Comparison of ENCODE assay signal across 25 cellular contexts in genomic region chr11:34924714-34925113, GRCh38. TPM values are rescaled to one million over a fixed set of nuclear protein-coding genes. Genes with fewer than 3 reads are reported as not detected.
DNase-seq lines count a peak whose midpoint lies in the region; ATAC-seq and TF ChIP-seq lines count a peak whose summit lies in the region.
"Had no signal": no experiment of that assay in that cellular context is flagged by ENCODE, and none has a peak within 500 bp of the region (broad histone marks: within the 10 kb centered on the region; RNA-seq: fewer than 3 reads in every experiment).

No MANE protein-coding gene starts in this region.

- no peak for TF ChIP-seq POLR2A in gastroesophageal sphincter (IDR thresholded peaks at IDR 0.05)
- no peak for TF ChIP-seq POLR2A in stomach (IDR thresholded peaks at IDR 0.05)

- H2AFZ ChIP-seq in PC-3 (ENCODE audit: low read length), result no peak overlapping the region

- H3F3A ChIP-seq in PC-3 (ENCODE audit: low read length, unreplicated experiment), result no peaks in the 10 kb centered on the region

- no peak overlapping the region for H3K4me2 ChIP-seq in PC-3 (ENCODE audit: low read length)

- H3K79me2 ChIP-seq in PC-3 (ENCODE audit: low read length), result peaks cover 90% of the 10 kb centered on the region

- no peaks in the 10 kb centered on the region for H3K27me3 ChIP-seq in PC-3 (ENCODE audit: low read length)
- no peaks in the 10 kb centered on the region for H3K27me3 ChIP-seq in gastroesophageal sphincter
- H3K27me3 ChIP-seq in stomach, result no peaks in the 10 kb centered on the region
- H3K27me3 ChIP-seq: BLaER1 treated with 17β-estradiol and CSF1 and Interleukin-3, amounts not matched to agents 10 nM and 100 nM; foreskin keratinocyte; SJCRH30 had no signal

- 13 to 19% methylated on average over 3 of the region's 3 CpGs for WGBS in gastroesophageal sphincter (ENCODE audit: low coverage in 1 of 2), 2 donors
- 13 to 40% (median 25%) methylated on average over 3 of the region's 3 CpGs for WGBS in stomach, 5 donors

- TF ChIP-seq EP300 in gastroesophageal sphincter (IDR thresholded peaks at IDR 0.05) (no peak), stomach (IDR thresholded peaks at IDR 0.05) (no peak)

- no peak overlapping the region for H3K9ac ChIP-seq in PC-3 (ENCODE audit: low read length)

- CTCF ChIA-PET in PC-3 (lab: Charles Lee), result interaction anchor here (0.6 to 1.1 kb wide), 5 partner anchors 440 to 493 kb away, joined by 3 to 5 read pairs (median 3); no protein-coding TSS in a partner anchor

- H3K4me3 ChIP-seq in AG10803 (ENCODE audit: low read length) (no peak overlapping the region), PC-3 (ENCODE audit: low read length) (no peak overlapping the region), gastroesophageal sphincter (no peak overlapping the region), stomach (no peak overlapping the region)
- H3K4me3 ChIP-seq: BLaER1 treated with 17β-estradiol and CSF1 and Interleukin-3, amounts not matched to agents 10 nM and 100 nM; SJCRH30 had no signal

- no peaks in the 10 kb centered on the region for H3K9me2 ChIP-seq in PC-3 (replicated peaks; ENCODE audit: low read length)

- H3K9me3 ChIP-seq in PC-3 (ENCODE audit: low read length) (no peaks in the 10 kb centered on the region), gastroesophageal sphincter (no peaks in the 10 kb centered on the region), stomach (no peaks in the 10 kb centered on the region)
- H3K9me3 ChIP-seq: BLaER1 treated with 17β-estradiol and CSF1 and Interleukin-3, amounts not matched to agents 10 nM and 100 nM; SJCRH30 had no signal

- POLR2A ChIA-PET in PC-3 (lab: Charles Lee; ENCODE audit: unreplicated experiment), result interaction anchor here (0.6 to 0.7 kb wide), 2 partner anchors 30 to 338 kb away, joined by 4 to 5 read pairs; no protein-coding TSS in a partner anchor

- H3K4me1 ChIP-seq in PC-3 (ENCODE audit: insufficient read depth, low read length) (peaks cover 12% of the 10 kb centered on the region), gastroesophageal sphincter (peaks cover 3 to 82% (median 21%) of the 10 kb centered on the region in 3 donors), stomach (peaks cover 20 to 90% (median 61%) of the 10 kb centered on the region in 4 donors)

- peak; percentile 33 for ATAC-seq in PC-3
- no peak for ATAC-seq in gastroesophageal sphincter
- ATAC-seq: effector memory CD8-positive, alpha-beta T cell; foreskin keratinocyte; HCT116; natural killer cell treated with Interleukin-12 subunit alpha and Interleukin-12 subunit beta and Interleukin-15 and Interleukin-18, amount 100 ng/mL, for 72 hours had no signal

- no peaks in the 10 kb centered on the region for H4K20me1 ChIP-seq in PC-3 (ENCODE audit: low read length)

- H3K27ac ChIP-seq in PC-3 (ENCODE audit: low read length), result no peak overlapping the region
- H3K27ac ChIP-seq in gastroesophageal sphincter, result peak overlapping the region in 3 of 4 donors; percentile 9 to 53 (median 30)
- peak overlapping the region in 3 of 5 donors; percentile 6 to 53 (median 53) for H3K27ac ChIP-seq in stomach
- H3K27ac ChIP-seq: foreskin keratinocyte, SJCRH30 had no signal

- BruUV-seq in PC-3 (replicated peaks; lab: Mats Ljungman, UMichigan), result no TSS peak

- H3K36me3 ChIP-seq in PC-3 (ENCODE audit: low read depth, low read length) (no peaks in the 10 kb centered on the region; the same call in 1 of the 2 replicates), gastroesophageal sphincter (no peaks in the 10 kb centered on the region), stomach (peaks cover 0 to 7% (median 3%) of the 10 kb centered on the region in 4 donors)

- DNase-seq in AG10803 (ENCODE audit: low read depth) (peak; percentile 4), PC-3 (no peak), stomach (no peak), HPDE6-E6E7 (ENCODE audit: extremely low spot score) (no peak), NOMO-1 treated with DMSO at 0.1 percent for 48 hours (lab: John Stamatoyannopoulos, UW; ENCODE audit: unreplicated experiment) (no peak), D341Med (ENCODE audit: low spot score) (no peak)
- DNase-seq: activated CD4-positive, alpha-beta T cell treated with anti-CD3 and anti-CD28 coated beads for 48 hours; activated naive CD8-positive, alpha-beta T cell treated with anti-CD3 and anti-CD28 coated beads, Interleukin-2, amount 10 ng/mL, durations not matched to agents 7 days and 5 days; caudate nucleus; COR-L47; cortex of kidney; DMS53; effector memory CD8-positive, alpha-beta T cell; foreskin keratinocyte; NCI-H446 treated with DMSO at 0.1 percent for 48 hours; NCI-H774; occipital lobe; SJCRH30; stimulated activated CD4-positive, alpha-beta T cell treated with anti-CD3 and anti-CD28 coated beads, Interleukin-4, amount 100 ng/mL, for 4 hours; SW 1271; T1000 had no signal

- intact Hi-C loops in PC-3 (cut with micrococcal nuclease), result loop anchor here (5.0 to 10.0 kb wide), 4 partner anchors 53 to 560 kb away; no protein-coding TSS in a partner anchor
- intact Hi-C loops in stomach (cut with DNase I; ENCODE audit: low total_unique reads), result loop anchor here (5.0 kb wide), 1 partner anchor 468 kb away; no protein-coding TSS in a partner anchor

- no peak for TF ChIP-seq CTCF in AG10803 (conservative IDR thresholded peaks at IDR 0.05; ENCODE audit: low read length)
- TF ChIP-seq CTCF in PC-3 (conservative IDR thresholded peaks at IDR 0.05; ENCODE audit: low read depth, low read length), result no peak
- no peak for TF ChIP-seq CTCF in gastroesophageal sphincter (IDR thresholded peaks at IDR 0.05)
- no peak for TF ChIP-seq CTCF in stomach (IDR thresholded peaks at IDR 0.05)

RNA-seq across cellular contexts. Expression of gene PDHX, which starts 8.3 kb away (rescaled TPM):
- total RNA-seq in PC-3 (2014; rRNA removed), result 20.3 and 22.7 TPM in 2 replicates
- 10 to 100 TPM; 28.7 to 50.1 (median 39.6) TPM for total RNA-seq in gastroesophageal sphincter
- total RNA-seq in stomach, result 10 to 100 TPM in 4 of 5 donors, 1 to 10 TPM in 1; 4.1 to 45.9 (median 28.4) TPM
- polyA plus RNA-seq in stomach, result 10 to 100 TPM; 18.8 to 25.2 (median 21.4) TPM

RNA-seq across cellular contexts. Expression of gene APIP, which starts 8.5 kb away (rescaled TPM):
- total RNA-seq in PC-3 (2014; rRNA removed) (30.5 and 35.3 TPM in 2 replicates), gastroesophageal sphincter (10 to 100 TPM; 28.8 to 54.9 (median 33.6) TPM), stomach (10 to 100 TPM in 4 of 5 donors, 1 to 10 TPM in 1; 7.6 to 41.7 (median 26.8) TPM)
- polyA plus RNA-seq in stomach, result 10 to 100 TPM; 22.3 to 42.9 (median 40.0) TPM
